Comparison of ENCODE assay signal across 1 cellular context in genomic region chr7:150367677-150368097, GRCh38.
TF ChIP-seq lines count a peak whose summit lies in the region.

No MANE protein-coding gene starts in this region.

TF ChIP-seq in endothelial cell of umbilical vein, 7 proteins besides CTCF, POLR2A, EP300 and RAD21:
- no peak for TF ChIP-seq JUN (IDR thresholded peaks at IDR 0.05; ENCODE audit: borderline replicate concordance, insufficient read depth, insufficient read length, low read depth)
- TF ChIP-seq MYC (IDR thresholded peaks at IDR 0.05; ENCODE audit: low read depth, low read length): no peak
- TF ChIP-seq EZH2 (IDR thresholded peaks at IDR 0.05; ENCODE audit: borderline replicate concordance, low read depth, low read length, severe bottlenecking): no peak
- peak; percentile 36 for TF ChIP-seq FOS (IDR thresholded peaks at IDR 0.05; ENCODE audit: borderline replicate concordance, insufficient read depth, low read length)
- no peak for TF ChIP-seq POLR2AphosphoS5 (IDR thresholded peaks at IDR 0.05; ENCODE audit: insufficient read depth, low read depth, low read length)
TF ChIP-seq in endothelial cell of umbilical vein: peak in this region for 1.
